ENCODE assay signal across 15 cellular contexts in genomic region chr13:32264407-32264806, GRCh38. TPM values are rescaled to one million over a fixed set of nuclear protein-coding genes. Genes with fewer than 3 reads are reported as not detected.
DNase-seq lines count a peak whose midpoint lies in the region; ATAC-seq and TF ChIP-seq lines count a peak whose summit lies in the region.
"Had no signal": no experiment of that assay in that cellular context is flagged by ENCODE, and none has a peak within 500 bp of the region (broad histone marks: within the 10 kb centered on the region; RNA-seq: fewer than 3 reads in every experiment).

No MANE protein-coding gene starts in this region.

- intact Hi-C loops in left ventricle myocardium inferior (cut with micrococcal nuclease): no loop called here

- H3K27ac ChIP-seq in left ventricle myocardium inferior (replicated peaks) (peak overlapping the region; percentile 83), skeletal muscle tissue (ENCODE audit: low read depth, low read length) (peak overlapping the region; percentile 14), hepatocyte (no peak overlapping the region)
- H3K27ac ChIP-seq: PC-9 had no signal

- peaks cover 71% of the 10 kb centered on the region for H3K36me3 ChIP-seq in left ventricle myocardium inferior
- H3K36me3 ChIP-seq in skeletal muscle tissue (ENCODE audit: control insufficient read depth in 3 of 3, insufficient read depth in 3 of 3, low read length in 3 of 3): peaks cover 12 to 44% (median 35%) of the 10 kb centered on the region in 3 donors
- H3K36me3 ChIP-seq in hepatocyte (replicated peaks; ENCODE audit: insufficient read depth, low read depth): no peaks in the 10 kb centered on the region

- H3K9me3 ChIP-seq in left ventricle myocardium inferior (replicated peaks): no peaks in the 10 kb centered on the region
- H3K9me3 ChIP-seq in skeletal muscle tissue (ENCODE audit: control insufficient read depth in 3 of 3, low read length in 3 of 3): no peaks in the 10 kb centered on the region
- H3K9me3 ChIP-seq in hepatocyte (ENCODE audit: low read depth): no peaks in the 10 kb centered on the region

- DNase-seq in cardiac fibroblast (ENCODE audit: low read depth in 2 of 2) (peak; percentile 81 to 82), left ventricle myocardium inferior (peak; percentile 79), hepatocyte (ENCODE audit: low spot score) (no peak)
- DNase-seq: KG1, naive B cell, NCI-H2107, PC-9 had no signal

- no peak for TF ChIP-seq EP300 in Ishikawa (IDR thresholded peaks at IDR 0.05; ENCODE audit: borderline replicate concordance)

- H3K4me2 ChIP-seq in hepatocyte: no peak overlapping the region
- H3K4me2 ChIP-seq: GM23338, PC-9 had no signal

- ATAC-seq in HG03196 (IDR thresholded peaks at IDR 0.05; ENCODE audit: unreplicated experiment) (no peak), HG02588 (IDR thresholded peaks at IDR 0.05; ENCODE audit: unreplicated experiment) (no peak), GM19397 (IDR thresholded peaks at IDR 0.05; ENCODE audit: unreplicated experiment) (no peak)
- ATAC-seq: GM23338 had no signal

- TF ChIP-seq CTCF in cardiac fibroblast (IDR thresholded peaks at IDR 0.05; ENCODE audit: low read depth, low read length) (no peak), left ventricle myocardium inferior (IDR thresholded peaks at IDR 0.05; ENCODE audit: borderline replicate concordance) (no peak), hepatocyte (IDR thresholded peaks at IDR 0.05; ENCODE audit: poor library complexity) (no peak)

- no peak for TF ChIP-seq RAD21 in Ishikawa (IDR thresholded peaks at IDR 0.05; ENCODE audit: low read depth)

- H3K9ac ChIP-seq in skeletal muscle tissue (ENCODE audit: low read depth in 1 of 3, low read length in 3 of 3): no peak overlapping the region

- H3K27me3 ChIP-seq in left ventricle myocardium inferior (ENCODE audit: low read depth) (no peaks in the 10 kb centered on the region), skeletal muscle tissue (ENCODE audit: control insufficient read depth in 3 of 3, insufficient read depth in 3 of 3, low read length in 3 of 3) (no peaks in the 10 kb centered on the region), hepatocyte (no peaks in the 10 kb centered on the region)

- H3K4me3 ChIP-seq in cardiac fibroblast (replicated peaks in 1 of 2; ENCODE audit: low read depth in 2 of 2, low read length in 2 of 2) (no peak overlapping the region), left ventricle myocardium inferior (peak overlapping the region; percentile 25), skeletal muscle tissue (ENCODE audit: low read length in 3 of 3) (no peak overlapping the region), hepatocyte (no peak overlapping the region)
- H3K4me3 ChIP-seq: GM23338, PC-9 had no signal

- no peaks in the 10 kb centered on the region for H3K79me2 ChIP-seq in hepatocyte

- H4K20me1 ChIP-seq in hepatocyte (ENCODE audit: insufficient read depth, poor library complexity, severe bottlenecking): no peaks in the 10 kb centered on the region

- peaks cover 73% of the 10 kb centered on the region for H3K4me1 ChIP-seq in left ventricle myocardium inferior
- peaks cover 11 to 21% (median 16%) of the 10 kb centered on the region in 3 donors for H3K4me1 ChIP-seq in skeletal muscle tissue (ENCODE audit: control insufficient read depth in 3 of 3, insufficient read depth in 3 of 3, low read length in 3 of 3)
- peaks cover 7% of the 10 kb centered on the region for H3K4me1 ChIP-seq in hepatocyte (ENCODE audit: insufficient read depth)

- no peak overlapping the region for H2AFZ ChIP-seq in hepatocyte
- H2AFZ ChIP-seq: GM23338, PC-9 had no signal

- no peaks in the 10 kb centered on the region for H3K9me2 ChIP-seq in hepatocyte (replicated peaks; ENCODE audit: insufficient read depth)

TF ChIP-seq in Ishikawa, 13 proteins besides CTCF, POLR2A, EP300 and RAD21:
- TF ChIP-seq NFIC (IDR thresholded peaks at IDR 0.05): peak; percentile 47; the same call in 1 of the 2 replicates
- no peak for TF ChIP-seq EGR1 (IDR thresholded peaks at IDR 0.05)

RNA-seq across cellular contexts. Expression of gene ZAR1L, which starts 50.8 kb away (rescaled TPM):
- total RNA-seq in left ventricle myocardium inferior (not detected), skeletal muscle tissue (not detected), hepatocyte (not detected in 2 replicates)
- polyA plus RNA-seq in hepatocyte: not detected in 2 replicates
- total RNA-seq: activated T-helper 1 cell treated with anti-CD3 and anti-CD28 coated beads, Interleukin-12 subunit alpha, Interleukin-12 subunit beta, Interleukin-2, Interleukin-4 antibody, amounts not matched to agents 30 ng/mL and 10 ng/mL and 1 ng/mL, durations not matched to agents 14 hours and 24 hours and 36 hours had no signal
- polyA plus RNA-seq: BJ had no signal

RNA-seq across cellular contexts. Expression of gene BRCA2, which starts 50.9 kb away (rescaled TPM):
- total RNA-seq in left ventricle myocardium inferior: 0.38 TPM
- total RNA-seq in skeletal muscle tissue: 2.6 TPM
- total RNA-seq in hepatocyte: 2.4 and 2.8 TPM in 2 replicates
- 1.4 and 2.9 TPM in 2 replicates for polyA plus RNA-seq in hepatocyte
